ENCODE assay signal across 1 cellular context in genomic region chr19:39074205-39074692, GRCh38.
TF ChIP-seq lines count a peak whose summit lies in the region.

No MANE protein-coding gene starts in this region.

TF ChIP-seq in HEK293, 187 proteins besides CTCF, POLR2A, EP300 and RAD21 (continued from another document and continues in another):
- TF ChIP-seq, protein P1, sequence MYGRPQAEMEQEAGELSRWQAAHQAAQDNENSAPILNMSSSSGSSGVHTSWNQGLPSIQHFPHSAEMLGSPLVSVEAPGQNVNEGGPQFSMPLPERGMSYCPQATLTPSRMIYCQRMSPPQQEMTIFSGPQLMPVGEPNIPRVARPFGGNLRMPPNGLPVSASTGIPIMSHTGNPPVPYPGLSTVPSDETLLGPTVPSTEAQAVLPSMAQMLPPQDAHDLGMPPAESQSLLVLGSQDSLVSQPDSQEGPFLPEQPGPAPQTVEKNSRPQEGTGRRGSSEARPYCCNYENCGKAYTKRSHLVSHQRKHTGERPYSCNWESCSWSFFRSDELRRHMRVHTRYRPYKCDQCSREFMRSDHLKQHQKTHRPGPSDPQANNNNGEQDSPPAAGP (tag by site-specific recombination; IDR thresholded peaks at IDR 0.05): no peak
- no peak for TF ChIP-seq ZNF791 (tag by site-specific recombination; IDR thresholded peaks at IDR 0.05)
- TF ChIP-seq ZNF623 (tag by site-specific recombination; IDR thresholded peaks at IDR 0.05): 0 out of 2 replicates have a peak, but pooled peaks have one; percentile 4
- no peak for TF ChIP-seq ZNF629 (tag by site-specific recombination; IDR thresholded peaks at IDR 0.05)
- TF ChIP-seq KLF10 (tag by site-specific recombination; IDR thresholded peaks at IDR 0.05): no peak
- 0 out of 2 replicates have a peak, but pooled peaks have one; percentile 37 for TF ChIP-seq ZNF26 (tag by site-specific recombination; IDR thresholded peaks at IDR 0.05)
- TF ChIP-seq ZNF677 (tag by site-specific recombination; IDR thresholded peaks at IDR 0.05): no peak
- TF ChIP-seq PRDM6 (tag by site-specific recombination; IDR thresholded peaks at IDR 0.05): no peak
- peak; percentile 75; the same call in 1 of the 2 replicates for TF ChIP-seq ZNF747 (tag by site-specific recombination; IDR thresholded peaks at IDR 0.05)
- no peak for TF ChIP-seq ZSCAN30 (tag by site-specific recombination; IDR thresholded peaks at IDR 0.05)
- TF ChIP-seq ZNF16 (tag by site-specific recombination; IDR thresholded peaks at IDR 0.05; ENCODE audit: low read depth): no peak
- 0 out of 2 replicates have a peak, but pooled peaks have one; percentile 1 for TF ChIP-seq ZNF624 (tag by site-specific recombination; IDR thresholded peaks at IDR 0.05)
- TF ChIP-seq ZNF449 (tag by site-specific recombination; IDR thresholded peaks at IDR 0.05): no peak
- no peak for TF ChIP-seq ZNF133 (tag by site-specific recombination; IDR thresholded peaks at IDR 0.05)
- no peak for TF ChIP-seq SP7 (tag by site-specific recombination; IDR thresholded peaks at IDR 0.05)
- TF ChIP-seq ZBTB17 (tag by site-specific recombination; IDR thresholded peaks at IDR 0.05): peak; percentile 58
- no peak for TF ChIP-seq ZNF146 (tag by site-specific recombination; IDR thresholded peaks at IDR 0.05)
- TF ChIP-seq SP2 (tag by site-specific recombination; IDR thresholded peaks at IDR 0.05): no peak
- TF ChIP-seq, protein P2, sequence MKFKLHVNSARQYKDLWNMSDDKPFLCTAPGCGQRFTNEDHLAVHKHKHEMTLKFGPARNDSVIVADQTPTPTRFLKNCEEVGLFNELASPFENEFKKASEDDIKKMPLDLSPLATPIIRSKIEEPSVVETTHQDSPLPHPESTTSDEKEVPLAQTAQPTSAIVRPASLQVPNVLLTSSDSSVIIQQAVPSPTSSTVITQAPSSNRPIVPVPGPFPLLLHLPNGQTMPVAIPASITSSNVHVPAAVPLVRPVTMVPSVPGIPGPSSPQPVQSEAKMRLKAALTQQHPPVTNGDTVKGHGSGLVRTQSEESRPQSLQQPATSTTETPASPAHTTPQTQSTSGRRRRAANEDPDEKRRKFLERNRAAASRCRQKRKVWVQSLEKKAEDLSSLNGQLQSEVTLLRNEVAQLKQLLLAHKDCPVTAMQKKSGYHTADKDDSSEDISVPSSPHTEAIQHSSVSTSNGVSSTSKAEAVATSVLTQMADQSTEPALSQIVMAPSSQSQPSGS (tag by site-specific recombination; IDR thresholded peaks at IDR 0.05; ENCODE audit: low read depth): no peak
- 0 out of 2 replicates have a peak, but pooled peaks have one; percentile 1 for TF ChIP-seq ZNF2 (tag by site-specific recombination; IDR thresholded peaks at IDR 0.05)
- TF ChIP-seq ZNF776 (tag by site-specific recombination; IDR thresholded peaks at IDR 0.05; ENCODE audit: borderline replicate concordance): no peak
- no peak for TF ChIP-seq ZSCAN23 (tag by site-specific recombination; IDR thresholded peaks at IDR 0.05)
- TF ChIP-seq ZNF132 (tag by site-specific recombination; IDR thresholded peaks at IDR 0.05; ENCODE audit: borderline replicate concordance): no peak
- TF ChIP-seq, protein P3, sequence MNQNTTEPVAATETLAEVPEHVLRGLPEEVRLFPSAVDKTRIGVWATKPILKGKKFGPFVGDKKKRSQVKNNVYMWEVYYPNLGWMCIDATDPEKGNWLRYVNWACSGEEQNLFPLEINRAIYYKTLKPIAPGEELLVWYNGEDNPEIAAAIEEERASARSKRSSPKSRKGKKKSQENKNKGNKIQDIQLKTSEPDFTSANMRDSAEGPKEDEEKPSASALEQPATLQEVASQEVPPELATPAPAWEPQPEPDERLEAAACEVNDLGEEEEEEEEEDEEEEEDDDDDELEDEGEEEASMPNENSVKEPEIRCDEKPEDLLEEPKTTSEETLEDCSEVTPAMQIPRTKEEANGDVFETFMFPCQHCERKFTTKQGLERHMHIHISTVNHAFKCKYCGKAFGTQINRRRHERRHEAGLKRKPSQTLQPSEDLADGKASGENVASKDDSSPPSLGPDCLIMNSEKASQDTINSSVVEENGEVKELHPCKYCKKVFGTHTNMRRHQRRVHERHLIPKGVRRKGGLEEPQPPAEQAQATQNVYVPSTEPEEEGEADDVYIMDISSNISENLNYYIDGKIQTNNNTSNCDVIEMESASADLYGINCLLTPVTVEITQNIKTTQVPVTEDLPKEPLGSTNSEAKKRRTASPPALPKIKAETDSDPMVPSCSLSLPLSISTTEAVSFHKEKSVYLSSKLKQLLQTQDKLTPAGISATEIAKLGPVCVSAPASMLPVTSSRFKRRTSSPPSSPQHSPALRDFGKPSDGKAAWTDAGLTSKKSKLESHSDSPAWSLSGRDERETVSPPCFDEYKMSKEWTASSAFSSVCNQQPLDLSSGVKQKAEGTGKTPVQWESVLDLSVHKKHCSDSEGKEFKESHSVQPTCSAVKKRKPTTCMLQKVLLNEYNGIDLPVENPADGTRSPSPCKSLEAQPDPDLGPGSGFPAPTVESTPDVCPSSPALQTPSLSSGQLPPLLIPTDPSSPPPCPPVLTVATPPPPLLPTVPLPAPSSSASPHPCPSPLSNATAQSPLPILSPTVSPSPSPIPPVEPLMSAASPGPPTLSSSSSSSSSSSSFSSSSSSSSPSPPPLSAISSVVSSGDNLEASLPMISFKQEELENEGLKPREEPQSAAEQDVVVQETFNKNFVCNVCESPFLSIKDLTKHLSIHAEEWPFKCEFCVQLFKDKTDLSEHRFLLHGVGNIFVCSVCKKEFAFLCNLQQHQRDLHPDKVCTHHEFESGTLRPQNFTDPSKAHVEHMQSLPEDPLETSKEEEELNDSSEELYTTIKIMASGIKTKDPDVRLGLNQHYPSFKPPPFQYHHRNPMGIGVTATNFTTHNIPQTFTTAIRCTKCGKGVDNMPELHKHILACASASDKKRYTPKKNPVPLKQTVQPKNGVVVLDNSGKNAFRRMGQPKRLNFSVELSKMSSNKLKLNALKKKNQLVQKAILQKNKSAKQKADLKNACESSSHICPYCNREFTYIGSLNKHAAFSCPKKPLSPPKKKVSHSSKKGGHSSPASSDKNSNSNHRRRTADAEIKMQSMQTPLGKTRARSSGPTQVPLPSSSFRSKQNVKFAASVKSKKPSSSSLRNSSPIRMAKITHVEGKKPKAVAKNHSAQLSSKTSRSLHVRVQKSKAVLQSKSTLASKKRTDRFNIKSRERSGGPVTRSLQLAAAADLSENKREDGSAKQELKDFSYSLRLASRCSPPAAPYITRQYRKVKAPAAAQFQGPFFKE (tag by site-specific recombination; IDR thresholded peaks at IDR 0.05; ENCODE audit: borderline replicate concordance): no peak
- TF ChIP-seq FEZF1 (tag by site-specific recombination; IDR thresholded peaks at IDR 0.05): no peak
- TF ChIP-seq ZNF664 (tag by site-specific recombination; IDR thresholded peaks at IDR 0.05): peak; percentile 95
- no peak for TF ChIP-seq HOXA7 (CRISPR knock-in tag; IDR thresholded peaks at IDR 0.05; ENCODE audit: borderline replicate concordance)
- no peak for TF ChIP-seq KLF1 (tag by site-specific recombination; IDR thresholded peaks at IDR 0.05)
- TF ChIP-seq OVOL3 (tag by site-specific recombination; IDR thresholded peaks at IDR 0.05): no peak
- TF ChIP-seq, protein P4, sequence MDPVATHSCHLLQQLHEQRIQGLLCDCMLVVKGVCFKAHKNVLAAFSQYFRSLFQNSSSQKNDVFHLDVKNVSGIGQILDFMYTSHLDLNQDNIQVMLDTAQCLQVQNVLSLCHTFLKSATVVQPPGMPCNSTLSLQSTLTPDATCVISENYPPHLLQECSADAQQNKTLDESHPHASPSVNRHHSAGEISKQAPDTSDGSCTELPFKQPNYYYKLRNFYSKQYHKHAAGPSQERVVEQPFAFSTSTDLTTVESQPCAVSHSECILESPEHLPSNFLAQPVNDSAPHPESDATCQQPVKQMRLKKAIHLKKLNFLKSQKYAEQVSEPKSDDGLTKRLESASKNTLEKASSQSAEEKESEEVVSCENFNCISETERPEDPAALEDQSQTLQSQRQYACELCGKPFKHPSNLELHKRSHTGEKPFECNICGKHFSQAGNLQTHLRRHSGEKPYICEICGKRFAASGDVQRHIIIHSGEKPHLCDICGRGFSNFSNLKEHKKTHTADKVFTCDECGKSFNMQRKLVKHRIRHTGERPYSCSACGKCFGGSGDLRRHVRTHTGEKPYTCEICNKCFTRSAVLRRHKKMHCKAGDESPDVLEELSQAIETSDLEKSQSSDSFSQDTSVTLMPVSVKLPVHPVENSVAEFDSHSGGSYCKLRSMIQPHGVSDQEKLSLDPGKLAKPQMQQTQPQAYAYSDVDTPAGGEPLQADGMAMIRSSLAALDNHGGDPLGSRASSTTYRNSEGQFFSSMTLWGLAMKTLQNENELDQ (tag by site-specific recombination; IDR thresholded peaks at IDR 0.05; ENCODE audit: low read depth): no peak
- no peak for TF ChIP-seq ZNF350 (tag by site-specific recombination; IDR thresholded peaks at IDR 0.05)
- no peak for TF ChIP-seq IKZF3 (tag by site-specific recombination; IDR thresholded peaks at IDR 0.05)
- no peak for TF ChIP-seq ZNF596 (tag by site-specific recombination; IDR thresholded peaks at IDR 0.05)
- no peak for TF ChIP-seq ZNF610 (tag by site-specific recombination; IDR thresholded peaks at IDR 0.05; ENCODE audit: borderline replicate concordance)
- TF ChIP-seq ZNF138 (tag by site-specific recombination; IDR thresholded peaks at IDR 0.05; ENCODE audit: borderline replicate concordance): no peak
- TF ChIP-seq HIC1 (tag by site-specific recombination; IDR thresholded peaks at IDR 0.05): no peak
- TF ChIP-seq ZNF112 (tag by site-specific recombination; IDR thresholded peaks at IDR 0.05): no peak
- TF ChIP-seq, protein P5, sequence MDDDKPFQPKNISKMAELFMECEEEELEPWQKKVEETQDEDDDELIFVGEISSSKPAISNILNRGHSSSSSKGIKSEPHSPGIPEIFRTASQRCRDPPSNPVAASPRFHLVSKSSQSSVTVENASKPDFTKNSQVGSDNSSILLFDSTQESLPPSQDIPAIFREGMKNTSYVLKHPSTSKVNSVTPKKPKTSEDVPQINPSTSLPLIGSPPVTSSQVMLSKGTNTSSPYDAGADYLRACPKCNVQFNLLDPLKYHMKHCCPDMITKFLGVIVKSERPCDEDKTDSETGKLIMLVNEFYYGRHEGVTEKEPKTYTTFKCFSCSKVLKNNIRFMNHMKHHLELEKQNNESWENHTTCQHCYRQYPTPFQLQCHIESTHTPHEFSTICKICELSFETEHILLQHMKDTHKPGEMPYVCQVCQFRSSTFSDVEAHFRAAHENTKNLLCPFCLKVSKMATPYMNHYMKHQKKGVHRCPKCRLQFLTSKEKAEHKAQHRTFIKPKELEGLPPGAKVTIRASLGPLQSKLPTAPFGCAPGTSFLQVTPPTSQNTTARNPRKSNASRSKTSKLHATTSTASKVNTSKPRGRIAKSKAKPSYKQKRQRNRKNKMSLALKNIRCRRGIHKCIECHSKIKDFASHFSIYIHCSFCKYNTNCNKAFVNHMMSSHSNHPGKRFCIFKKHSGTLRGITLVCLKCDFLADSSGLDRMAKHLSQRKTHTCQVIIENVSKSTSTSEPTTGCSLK (tag by site-specific recombination; IDR thresholded peaks at IDR 0.05): no peak
- TF ChIP-seq ZNF211 (tag by site-specific recombination; IDR thresholded peaks at IDR 0.05; ENCODE audit: low read depth): no peak
- no peak for TF ChIP-seq ZNF76 (tag by site-specific recombination; IDR thresholded peaks at IDR 0.05; ENCODE audit: borderline replicate concordance, low read depth)
